1 cellular context compared by ENCODE assay signal in genomic region chr19:23262892-23263291, GRCh38.
TF ChIP-seq lines count a peak whose summit lies in the region.

No MANE protein-coding gene starts in this region.

TF ChIP-seq in HepG2, 621 proteins besides CTCF, POLR2A, EP300 and RAD21 (continues in another document):
- TF ChIP-seq ZNF160 (CRISPR knock-in tag; IDR thresholded peaks at IDR 0.05), result no peak
- TF ChIP-seq ZXDC (CRISPR knock-in tag; IDR thresholded peaks at IDR 0.05), result no peak
- TF ChIP-seq TIGD3 (CRISPR knock-in tag; IDR thresholded peaks at IDR 0.05; ENCODE audit: borderline replicate concordance), result no peak
- TF ChIP-seq CREB1 (IDR thresholded peaks at IDR 0.05), result peak; percentile 82
- peak; percentile 51; the same call in 1 of the 2 replicates for TF ChIP-seq CREB1 (CRISPR knock-in tag; IDR thresholded peaks at IDR 0.05)
- no peak for TF ChIP-seq CCAR2 (optimal IDR thresholded peaks at IDR 0.05; ENCODE audit: low read depth, low read length)
- TF ChIP-seq HNF4G (IDR thresholded peaks at IDR 0.05; ENCODE audit: borderline replicate concordance, low read depth, low read length), result 0 out of 2 replicates have a peak, but pooled peaks have one; percentile 4
- no peak for TF ChIP-seq HNF4G (CRISPR knock-in tag; IDR thresholded peaks at IDR 0.05; ENCODE audit: borderline replicate concordance, low read depth)
- TF ChIP-seq SAP130 (CRISPR knock-in tag; IDR thresholded peaks at IDR 0.05; ENCODE audit: low read depth), result peak; percentile 24; the same call in 1 of the 2 replicates
- TF ChIP-seq ZNF644 (CRISPR knock-in tag; IDR thresholded peaks at IDR 0.05; ENCODE audit: low read depth), result peak; percentile 13; the same call in 1 of the 2 replicates
- no peak for TF ChIP-seq ELF1 (CRISPR knock-in tag; IDR thresholded peaks at IDR 0.05)
- no peak for TF ChIP-seq ZC3H13 (CRISPR knock-in tag; IDR thresholded peaks at IDR 0.05)
- TF ChIP-seq JARID2 (CRISPR knock-in tag; IDR thresholded peaks at IDR 0.05; ENCODE audit: insufficient replicate concordance), result no peak
- no peak for TF ChIP-seq NCOA2 (CRISPR knock-in tag; IDR thresholded peaks at IDR 0.05)
- no peak for TF ChIP-seq AGO1 (IDR thresholded peaks at IDR 0.05; ENCODE audit: low read depth, low read length, poor library complexity, severe bottlenecking)
- TF ChIP-seq SIX4 (CRISPR knock-in tag; IDR thresholded peaks at IDR 0.05), result no peak
- no peak for TF ChIP-seq SNAPC5 (CRISPR knock-in tag; IDR thresholded peaks at IDR 0.05; ENCODE audit: borderline replicate concordance)
- no peak for TF ChIP-seq RFX5 (IDR thresholded peaks at IDR 0.05; ENCODE audit: low read depth, low read length)
- TF ChIP-seq CHD2 (IDR thresholded peaks at IDR 0.05; ENCODE audit: low read depth, low read length), result no peak
- TF ChIP-seq ZNF530 (CRISPR knock-in tag; IDR thresholded peaks at IDR 0.05; ENCODE audit: low read depth), result no peak
- TF ChIP-seq FOXM1 (CRISPR knock-in tag; IDR thresholded peaks at IDR 0.05), result no peak
- TF ChIP-seq HMGA1 (CRISPR knock-in tag; conservative IDR thresholded peaks at IDR 0.05), result no peak
- TF ChIP-seq SALL2 (CRISPR knock-in tag; IDR thresholded peaks at IDR 0.05), result no peak
- no peak for TF ChIP-seq MBNL3 (CRISPR knock-in tag; conservative IDR thresholded peaks at IDR 0.05)
- TF ChIP-seq ISX (CRISPR knock-in tag; conservative IDR thresholded peaks at IDR 0.05), result no peak
- TF ChIP-seq ZNF552 (CRISPR knock-in tag; IDR thresholded peaks at IDR 0.05; ENCODE audit: borderline replicate concordance), result no peak
- peak; percentile 19; the same call in 1 of the 2 replicates for TF ChIP-seq AHDC1 (CRISPR knock-in tag; IDR thresholded peaks at IDR 0.05; ENCODE audit: borderline replicate concordance)
- no peak for TF ChIP-seq ZNF430 (CRISPR knock-in tag; IDR thresholded peaks at IDR 0.05)
- no peak for TF ChIP-seq ZNF556 (CRISPR knock-in tag; IDR thresholded peaks at IDR 0.05; ENCODE audit: borderline replicate concordance)
- TF ChIP-seq ATF6 (CRISPR knock-in tag; conservative IDR thresholded peaks at IDR 0.05), result no peak
- no peak for TF ChIP-seq ZNF800 (CRISPR knock-in tag; IDR thresholded peaks at IDR 0.05)
- no peak for TF ChIP-seq ZNF280D (CRISPR knock-in tag; IDR thresholded peaks at IDR 0.05)
- no peak for TF ChIP-seq ZSCAN30 (CRISPR knock-in tag; IDR thresholded peaks at IDR 0.05)
- TF ChIP-seq ZNF282 (IDR thresholded peaks at IDR 0.05; ENCODE audit: partially characterized antibody), result no peak
- TF ChIP-seq ZFP91 (CRISPR knock-in tag; IDR thresholded peaks at IDR 0.05; ENCODE audit: borderline replicate concordance), result no peak
- TF ChIP-seq TEF (CRISPR knock-in tag; IDR thresholded peaks at IDR 0.05), result no peak
- no peak for TF ChIP-seq ETV6 (CRISPR knock-in tag; conservative IDR thresholded peaks at IDR 0.05)
- no peak for TF ChIP-seq ARID3A (IDR thresholded peaks at IDR 0.05; ENCODE audit: low read depth, low read length)
